Comparison of ENCODE assay signal across 16 cellular contexts in genomic region chr6:49003348-49003747, GRCh38.
DNase-seq lines count a peak whose midpoint lies in the region; ATAC-seq and TF ChIP-seq lines count a peak whose summit lies in the region.
"Had no signal": no experiment of that assay in that cellular context is flagged by ENCODE, and none has a peak within 500 bp of the region (broad histone marks: within the 10 kb centered on the region; RNA-seq: fewer than 3 reads in every experiment).

No MANE protein-coding gene starts in this region.

- H3K9me2 ChIP-seq in hepatocyte (replicated peaks; ENCODE audit: insufficient read depth), result no peaks in the 10 kb centered on the region

- no peaks in the 10 kb centered on the region for H4K20me1 ChIP-seq in hepatocyte (ENCODE audit: insufficient read depth, poor library complexity, severe bottlenecking)

- no peak for TF ChIP-seq CTCF in hepatocyte (IDR thresholded peaks at IDR 0.05; ENCODE audit: poor library complexity)

- ATAC-seq in GM18519 (IDR thresholded peaks at IDR 0.05; ENCODE audit: low FRiP score, unreplicated experiment), result no peak
- ATAC-seq: T-cell had no signal

- peak overlapping the region; percentile 35 for H3K27ac ChIP-seq in hepatocyte

- H3K4me3 ChIP-seq in hepatocyte (no peak overlapping the region), H7 (ENCODE audit: insufficient read depth, low read depth, low read length) (no peak overlapping the region)

- H3K36me3 ChIP-seq in hepatocyte (replicated peaks; ENCODE audit: insufficient read depth, low read depth) (no peaks in the 10 kb centered on the region), H7 (replicated peaks; ENCODE audit: control insufficient read depth, insufficient read depth, low read length) (no peaks in the 10 kb centered on the region)

- DNase-seq in NCI-H2081 (lab: John Stamatoyannopoulos, UW) (peak; percentile 39 to 79), NCI-H2081 treated with DMSO at 0.1 percent for 48 hours (lab: John Stamatoyannopoulos, UW) (no peak), G401 (ENCODE audit: low spot score) (peak; percentile 92), NCI-H748 treated with DMSO at 0.1 percent for 48 hours (lab: John Stamatoyannopoulos, UW) (peak; percentile 77), hepatocyte (ENCODE audit: low spot score) (no peak), H7 (no peak), AG08396 (ENCODE audit: low spot score) (no peak)
- DNase-seq: 8988T; CD4-positive, alpha-beta T cell; DMS79; NCI-H1092 treated with DMSO at 0.1 percent for 48 hours; NCI-H187; NCI-H524 treated with DMSO at 0.1 percent for 48 hours; Right ventricle myocardium superior; T-cell had no signal

- H3K27me3 ChIP-seq in hepatocyte, result no peaks in the 10 kb centered on the region
- no peaks in the 10 kb centered on the region for H3K27me3 ChIP-seq in H7 (ENCODE audit: control insufficient read depth, insufficient read depth, low read length)

- H3K79me2 ChIP-seq in hepatocyte, result no peaks in the 10 kb centered on the region

- no peaks in the 10 kb centered on the region for H3K9me3 ChIP-seq in hepatocyte (ENCODE audit: low read depth)

- in situ Hi-C loops in G401 (cut with HindIII; ENCODE audit: low sequenced_read_pairs), result no loop called here

- H2AFZ ChIP-seq in hepatocyte, result no peak overlapping the region

- peaks cover 4% of the 10 kb centered on the region for H3K4me1 ChIP-seq in hepatocyte (ENCODE audit: insufficient read depth)

- 76% methylated on average over 3 of the region's 3 CpGs for WGBS in hepatocyte (ENCODE audit: low lambda C conversion rate, missing lambda C conversion rate)

- no peak overlapping the region for H3K4me2 ChIP-seq in hepatocyte

Comparison
In these comparisons a context has a peak if more than half of its experiments do, and no peak if none do; other contexts are left out.
1. DNase-seq: peak in NCI-H2081 (2 of 2), G401 (single experiment) and NCI-H748 treated with DMSO at 0.1 percent for 48 hours (single experiment); none in NCI-H2081 treated with DMSO at 0.1 percent for 48 hours (single experiment), hepatocyte (single experiment), H7 (single experiment) and AG08396 (single experiment).